In the genomic region with DNA sequence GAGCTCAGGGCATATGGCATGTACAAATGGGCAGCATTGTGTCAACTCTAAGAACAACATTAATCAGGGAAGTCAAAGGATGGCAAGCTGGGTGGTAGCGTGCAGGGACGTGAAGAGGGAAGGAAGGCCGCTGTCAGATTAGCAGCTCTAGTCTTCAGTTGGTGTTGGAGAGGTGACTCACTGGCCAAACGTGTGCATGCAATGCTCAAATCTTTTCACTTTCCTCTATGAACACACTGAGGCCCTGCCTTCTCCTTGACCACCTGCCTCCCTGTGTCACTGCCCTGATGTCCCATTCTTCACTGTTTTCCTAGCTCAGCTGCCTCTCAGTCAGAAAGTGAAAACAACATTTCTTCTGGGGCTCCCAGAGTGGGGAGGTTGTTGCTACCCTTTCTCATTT, we compare ENCODE assay signal across 1 cellular context.
TF ChIP-seq lines count a peak whose summit lies in the region.

No MANE protein-coding gene starts in this region.

TF ChIP-seq in SK-N-SH, 30 proteins besides CTCF, POLR2A, EP300 and RAD21 (continued from another document):
- TF ChIP-seq NRF1 (IDR thresholded peaks at IDR 0.05; ENCODE audit: low read depth, low read length): no peak
- no peak for TF ChIP-seq RFX5 (IDR thresholded peaks at IDR 0.05; ENCODE audit: low read length)
- TF ChIP-seq SIN3A (IDR thresholded peaks at IDR 0.05; ENCODE audit: borderline replicate concordance, low read depth, low read length): no peak
- no peak for TF ChIP-seq YY1 (IDR thresholded peaks at IDR 0.05; ENCODE audit: low read depth)
- TF ChIP-seq, protein P1, sequence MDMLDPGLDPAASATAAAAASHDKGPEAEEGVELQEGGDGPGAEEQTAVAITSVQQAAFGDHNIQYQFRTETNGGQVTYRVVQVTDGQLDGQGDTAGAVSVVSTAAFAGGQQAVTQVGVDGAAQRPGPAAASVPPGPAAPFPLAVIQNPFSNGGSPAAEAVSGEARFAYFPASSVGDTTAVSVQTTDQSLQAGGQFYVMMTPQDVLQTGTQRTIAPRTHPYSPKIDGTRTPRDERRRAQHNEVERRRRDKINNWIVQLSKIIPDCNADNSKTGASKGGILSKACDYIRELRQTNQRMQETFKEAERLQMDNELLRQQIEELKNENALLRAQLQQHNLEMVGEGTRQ (IDR thresholded peaks at IDR 0.05; ENCODE audit: borderline replicate concordance, low read depth, low read length): no peak
- no peak for TF ChIP-seq RXRA (IDR thresholded peaks at IDR 0.05; ENCODE audit: borderline replicate concordance, low read depth)
- TF ChIP-seq MEF2A (IDR thresholded peaks at IDR 0.05; ENCODE audit: borderline replicate concordance, low read depth): no peak
- no peak for TF ChIP-seq TAF1 (IDR thresholded peaks at IDR 0.05; ENCODE audit: borderline replicate concordance, low read depth, low read length)
- TF ChIP-seq TEAD4 (IDR thresholded peaks at IDR 0.05; ENCODE audit: borderline replicate concordance, insufficient read depth): no peak
- no peak for TF ChIP-seq JUND (IDR thresholded peaks at IDR 0.05)
- no peak for TF ChIP-seq GATA2 (CRISPR knock-in tag; IDR thresholded peaks at IDR 0.05)
